13 cellular contexts compared by ENCODE assay signal in the genomic region with DNA sequence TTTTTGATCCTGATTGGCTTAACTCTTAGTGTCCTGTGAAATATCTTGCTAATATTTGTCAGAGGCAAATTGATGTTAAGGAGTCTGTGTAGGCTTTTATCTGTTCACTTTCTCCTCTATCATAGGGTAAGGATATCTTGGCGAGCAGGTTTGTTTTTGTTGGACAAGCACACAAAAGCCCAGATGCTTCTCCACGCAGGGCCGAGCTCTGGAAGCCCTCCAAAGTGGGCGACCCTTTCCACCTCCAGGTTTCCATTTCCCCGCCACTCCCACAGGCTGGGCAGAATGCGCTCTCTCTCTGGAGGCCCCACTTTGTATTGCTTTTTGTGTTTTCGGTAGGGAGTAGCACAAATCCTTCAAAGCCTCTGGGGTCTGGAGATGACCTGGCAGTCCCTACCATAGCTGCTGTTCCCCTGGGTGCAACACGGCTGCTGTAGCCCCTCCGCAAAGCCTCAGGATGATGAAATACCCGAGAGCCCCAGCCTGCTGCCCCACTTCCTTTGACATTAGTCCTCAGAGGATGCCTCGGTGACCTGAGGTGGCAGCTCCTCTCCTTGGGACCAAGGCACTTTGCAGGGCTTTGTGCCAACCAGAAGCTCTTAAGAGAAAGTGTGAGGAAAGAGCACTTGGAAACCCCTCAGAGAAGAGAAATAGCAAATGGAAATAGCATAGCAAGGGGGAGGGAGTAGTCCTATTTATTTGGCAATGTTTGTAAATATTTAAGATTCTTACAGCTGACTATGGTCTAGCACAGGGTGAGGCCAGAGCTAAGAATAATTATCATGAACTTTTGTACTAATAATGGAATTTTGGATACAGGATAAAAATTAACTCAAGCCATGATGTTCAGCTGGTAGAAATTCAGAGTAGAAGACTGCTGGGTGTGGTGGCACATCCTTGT.
DNase-seq lines count a peak whose midpoint lies in the region; ATAC-seq, FAIRE-seq and TF ChIP-seq lines count a peak whose summit lies in the region.
"Had no signal": no experiment of that assay in that cellular context is flagged by ENCODE, and none has a peak within 500 bp of the region (broad histone marks: within the 10 kb centered on the region; RNA-seq: fewer than 3 reads in every experiment).

No MANE protein-coding gene starts in this region.

- no peak for TF ChIP-seq EP300 in HepG2 (IDR thresholded peaks at IDR 0.05; ENCODE audit: low read depth in 2 of 2, low read length in 2 of 2)
- no peak for TF ChIP-seq EP300 in HepG2 (CRISPR knock-in tag; IDR thresholded peaks at IDR 0.05; ENCODE audit: borderline replicate concordance)

- no TSS peak for BruUV-seq in HepG2 (replicated peaks; lab: Mats Ljungman, UMichigan)

- no peak for FAIRE-seq in HepG2 (lab: Jason Lieb, UNC)

- H3K36me3 ChIP-seq in HepG2 (replicated peaks in 1 of 2; ENCODE audit: control insufficient read depth in 1 of 2, insufficient read depth in 2 of 2, low read length in 2 of 2) (peaks cover 12 to 22% of the 10 kb centered on the region in 2 experiments), thyroid gland (no peaks in the 10 kb centered on the region)
- H3K36me3 ChIP-seq: HAP-1 had no signal

- TF ChIP-seq RAD21 in HepG2 (CRISPR knock-in tag; IDR thresholded peaks at IDR 0.05) = no peak

- H3K27ac ChIP-seq in HepG2 (ENCODE audit: extremely low read length, insufficient read depth, low read length) (no peak overlapping the region), thyroid gland (peak overlapping the region; percentile 85 to 93 (median 86))
- H3K27ac ChIP-seq: VCaP had no signal

- H3K79me2 ChIP-seq in HepG2 (ENCODE audit: insufficient read depth, low read length) = peaks cover 14% of the 10 kb centered on the region

- H3K4me1 ChIP-seq in HepG2 (ENCODE audit: insufficient read depth, low read length) = peaks cover 35% of the 10 kb centered on the region
- peaks cover 49 to 51% of the 10 kb centered on the region in 2 donors for H3K4me1 ChIP-seq in thyroid gland
- H3K4me1 ChIP-seq: HAP-1 had no signal

- H3K9ac ChIP-seq in HepG2 (ENCODE audit: insufficient read depth, low read depth, low read length) = no peak overlapping the region

- no peak overlapping the region for H2AFZ ChIP-seq in HepG2 (ENCODE audit: low read length)

- H3K4me3 Mint-ChIP-seq in HFFc6 (no peak overlapping the region), chondrocyte (ENCODE audit: unreplicated experiment) (peak overlapping the region; percentile 55)
- H3K4me3 Mint-ChIP-seq: type B pancreatic cell had no signal

- H3K36me3 Mint-ChIP-seq in HFFc6 (ENCODE audit: low read depth) (peaks cover 44% of the 10 kb centered on the region), chondrocyte (ENCODE audit: low read depth) (peaks cover 11% of the 10 kb centered on the region)
- H3K36me3 Mint-ChIP-seq: type B pancreatic cell had no signal

- ATAC-seq in HepG2 (no peak), GM21737 (IDR thresholded peaks at IDR 0.05; ENCODE audit: unreplicated experiment) (no peak), GM19395 (IDR thresholded peaks at IDR 0.05; ENCODE audit: unreplicated experiment) (no peak)
- ATAC-seq: Panc1 had no signal

- intact Hi-C loops in HepG2 (cut with micrococcal nuclease; ENCODE audit: unreplicated experiment) (no loop called here), thyroid gland (cut with DNase I) (no loop called here)

- TF ChIP-seq POLR2A in HepG2 (IDR thresholded peaks at IDR 0.05; ENCODE audit: insufficient read depth in 1 of 2, low read depth in 2 of 2, low read length in 2 of 2) (no peak), thyroid gland (IDR thresholded peaks at IDR 0.05) (peak in 1 of 2 donors; percentile 46)

- CTCF ChIA-PET in HepG2 (lab: Yijun Ruan, JAX; ENCODE audit: low intra/inter-chr PET ratio, low total read pairs) = no interaction called here

- no peaks in the 10 kb centered on the region for H4K20me1 ChIP-seq in HepG2 (ENCODE audit: insufficient read depth, low read length)

- H3K27me3 ChIP-seq in HepG2 (ENCODE audit: control insufficient read depth in 1 of 2, insufficient read depth in 2 of 2, low read length in 2 of 2) = no peaks in the 10 kb centered on the region
- no peaks in the 10 kb centered on the region for H3K27me3 ChIP-seq in thyroid gland

- POLR2A ChIA-PET in HepG2 (lab: Yijun Ruan, JAX) = interaction anchor here (1.5 kb wide), 1 partner anchor 15 kb away, joined by 3 read pairs; no protein-coding TSS in a partner anchor

- DNase-seq in HFFc6 (no peak), chondrocyte (ENCODE audit: low spot score) (no peak), HepG2 (ENCODE audit: low spot score) (no peak), thyroid gland (peak; percentile 93 to 94), NCI-H526 (lab: John Stamatoyannopoulos, UW) (no peak)
- DNase-seq in NK-92 treated with Interleukin-12 subunit alpha and Interleukin-12 subunit beta, amount 100 ng/mL, for 24 hours (lab: John Stamatoyannopoulos, UW) = no peak
- DNase-seq: stimulated activated CD4-positive, alpha-beta T cell treated with anti-CD3 and anti-CD28 coated beads, Interleukin-4, amount 100 ng/mL, for 4 hours had no signal

- H3K27me3 Mint-ChIP-seq in HFFc6 (ENCODE audit: insufficient read depth) (no peaks in the 10 kb centered on the region), chondrocyte (ENCODE audit: low read depth) (no peaks in the 10 kb centered on the region)
- H3K27me3 Mint-ChIP-seq: type B pancreatic cell had no signal

- H3K27ac Mint-ChIP-seq in HFFc6 (peak overlapping the region; percentile 8; the same call in 1 of the 2 replicates), chondrocyte (ENCODE audit: unreplicated experiment) (peak overlapping the region; percentile 85)
- H3K27ac Mint-ChIP-seq: type B pancreatic cell had no signal

- H3K9me3 Mint-ChIP-seq in HFFc6 (peaks cover 4% of the 10 kb centered on the region; the same call in 1 of the 2 replicates), chondrocyte (ENCODE audit: low read depth) (peaks cover 10% of the 10 kb centered on the region)
- H3K9me3 Mint-ChIP-seq: type B pancreatic cell had no signal

- in situ Hi-C loops in HepG2 (cut with HindIII; ENCODE audit: extremely low pct_ligation_motif_present, low pct_unique_long_range_greater_than_20kb) = no loop called here

- TF ChIP-seq CTCF in HFFc6 (IDR thresholded peaks at IDR 0.05) (no peak), chondrocyte (IDR thresholded peaks at IDR 0.05) (no peak), HepG2 (CRISPR knock-in tag; IDR thresholded peaks at IDR 0.05) (no peak), thyroid gland (IDR thresholded peaks at IDR 0.05) (no peak)

- no peaks in the 10 kb centered on the region for H3K9me3 ChIP-seq in HepG2 (ENCODE audit: low read length)
- no peaks in the 10 kb centered on the region for H3K9me3 ChIP-seq in thyroid gland
- H3K9me3 ChIP-seq: HAP-1 had no signal

- WGBS in HepG2 (ENCODE audit: low lambda C conversion rate) = 98% methylated on average over 11 of the region's 11 CpGs
- WGBS in thyroid gland, 2 donors = 9 to 10% methylated on average over 11 of the region's 11 CpGs

- H3K4me3 ChIP-seq in HepG2 (replicated peaks in 1 of 3; ENCODE audit: insufficient read depth in 1 of 3, low read depth in 2 of 3, low read length in 3 of 3) (no peak overlapping the region), thyroid gland (replicated peaks in 1 of 3) (no peak overlapping the region)
- H3K4me3 ChIP-seq: HAP-1 had no signal

- H3K4me2 ChIP-seq in HepG2 (ENCODE audit: low read depth, low read length) = no peak overlapping the region

- H3K4me1 Mint-ChIP-seq in HFFc6 (ENCODE audit: low read depth) (peaks cover 36% of the 10 kb centered on the region), chondrocyte (ENCODE audit: low read depth) (peaks cover 52% of the 10 kb centered on the region)

TF ChIP-seq in HepG2, 621 proteins besides CTCF, POLR2A, EP300 and RAD21:
- no peak for TF ChIP-seq ZNF230 (CRISPR knock-in tag; IDR thresholded peaks at IDR 0.05)
- TF ChIP-seq CEBPB (IDR thresholded peaks at IDR 0.05; ENCODE audit: borderline replicate concordance, low read depth, low read length) = peak; percentile 9; the same call in 1 of the 2 replicates
TF ChIP-seq in HepG2: peak in this region for 1.

Comparison
In these comparisons a context has a peak if more than half of its experiments do, and no peak if none do; other contexts are left out.
1. DNase-seq: peak in thyroid gland (2 of 2); none in HFFc6 (single experiment), chondrocyte (single experiment), HepG2 (single experiment), NCI-H526 (0 of 2) and NK-92 treated with Interleukin-12 subunit alpha and Interleukin-12 subunit beta, amount 100 ng/mL, for 24 hours (single experiment).